Comparison of ENCODE assay signal across 12 cellular contexts in genomic region chrX:23797371-23798128, GRCh38. TPM values are rescaled to one million over a fixed set of nuclear protein-coding genes. Genes with fewer than 3 reads are reported as not detected.
DNase-seq lines count a peak whose midpoint lies in the region; ATAC-seq and TF ChIP-seq lines count a peak whose summit lies in the region.
"Had no signal": no experiment of that assay in that cellular context is flagged by ENCODE, and none has a peak within 500 bp of the region (broad histone marks: within the 10 kb centered on the region; RNA-seq: fewer than 3 reads in every experiment).

No MANE protein-coding gene starts in this region.

- DNase-seq in DMS53 (lab: John Stamatoyannopoulos, UW) (peak; percentile 87), LoVo (ENCODE audit: low spot score) (peak; percentile 52), colonic mucosa (peak; percentile 66), neural progenitor cell (ENCODE audit: low spot score) (no peak), aorta (no peak)
- DNase-seq in naive thymus-derived CD8-positive, alpha-beta T cell: no peak
- DNase-seq: COR-L47, dermis blood vessel endothelial cell, MG63, testis had no signal

- H3K79me2 ChIP-seq in neural progenitor cell (ENCODE audit: low read depth): no peaks in the 10 kb centered on the region

- no peaks in the 10 kb centered on the region for H3K9me3 Mint-ChIP-seq in neural progenitor cell
- H3K9me3 Mint-ChIP-seq in naive thymus-derived CD8-positive, alpha-beta T cell: no peaks in the 10 kb centered on the region

- peak overlapping the region; percentile 12 for H2AFZ ChIP-seq in neural progenitor cell (replicated peaks)

- H3K9me3 ChIP-seq in colonic mucosa (no peaks in the 10 kb centered on the region), neural progenitor cell (ENCODE audit: low read depth) (no peaks in the 10 kb centered on the region), aorta (ENCODE audit: control insufficient read depth, low read length) (no peaks in the 10 kb centered on the region)
- H3K9me3 ChIP-seq: MG63, testis had no signal

- POLR2A ChIA-PET in naive thymus-derived CD8-positive, alpha-beta T cell (lab: Charles Lee): no interaction called here

- H3K27me3 ChIP-seq in colonic mucosa (no peaks in the 10 kb centered on the region), neural progenitor cell (no peaks in the 10 kb centered on the region), aorta (ENCODE audit: control insufficient read depth in 1 of 2, insufficient read depth in 2 of 2, low read length in 1 of 2) (no peaks in the 10 kb centered on the region)
- H3K27me3 ChIP-seq: MG63, testis had no signal

- peaks cover 29% of the 10 kb centered on the region for H3F3A ChIP-seq in neural progenitor cell (ENCODE audit: low read depth)

- no peak overlapping the region for H3K4me2 ChIP-seq in neural progenitor cell

- H4K20me1 ChIP-seq in neural progenitor cell (ENCODE audit: low read depth): no peaks in the 10 kb centered on the region

- H3K36me3 ChIP-seq in colonic mucosa (no peaks in the 10 kb centered on the region), neural progenitor cell (no peaks in the 10 kb centered on the region), aorta (ENCODE audit: control insufficient read depth in 1 of 2, insufficient read depth in 2 of 2, low read length in 1 of 2) (no peaks in the 10 kb centered on the region)
- H3K36me3 ChIP-seq: MG63 had no signal

- H3K4me1 ChIP-seq in colonic mucosa (peaks cover 6% of the 10 kb centered on the region), neural progenitor cell (peaks cover 32% of the 10 kb centered on the region), aorta (ENCODE audit: control insufficient read depth in 1 of 2, insufficient read depth in 2 of 2, low read length in 2 of 2) (no peaks in the 10 kb centered on the region)
- H3K4me1 ChIP-seq: testis had no signal

- H3K9ac ChIP-seq in colonic mucosa (ENCODE audit: low read depth in 2 of 2, low read length in 2 of 2) (peak overlapping the region in 1 of 2 donors; percentile 62), neural progenitor cell (no peak overlapping the region)

- H3K27ac ChIP-seq in colonic mucosa: peak overlapping the region; percentile 70
- H3K27ac ChIP-seq in neural progenitor cell: no peak overlapping the region
- H3K27ac ChIP-seq in aorta (ENCODE audit: low read depth in 1 of 2, low read length in 2 of 2): no peak overlapping the region

- no peaks in the 10 kb centered on the region for H3K36me3 Mint-ChIP-seq in neural progenitor cell
- no peaks in the 10 kb centered on the region for H3K36me3 Mint-ChIP-seq in naive thymus-derived CD8-positive, alpha-beta T cell

- H3K4me3 ChIP-seq in colonic mucosa (no peak overlapping the region), neural progenitor cell (no peak overlapping the region), aorta (ENCODE audit: low read length in 2 of 2) (no peak overlapping the region)
- H3K4me3 ChIP-seq: MG63, testis had no signal

- WGBS in aorta, 2 donors: 60 to 68% methylated on average over 12 of the region's 12 CpGs

- TF ChIP-seq CTCF in colonic mucosa (IDR thresholded peaks at IDR 0.05): no peak
- no peak for TF ChIP-seq CTCF in neural progenitor cell (IDR thresholded peaks at IDR 0.05)

- H3K4me3 Mint-ChIP-seq in neural progenitor cell: no peak overlapping the region
- no peak overlapping the region for H3K4me3 Mint-ChIP-seq in naive thymus-derived CD8-positive, alpha-beta T cell

- intact Hi-C loops in colonic mucosa (cut with DNase I): no loop called here
- intact Hi-C loops in aorta (cut with DNase I): loop anchor here in 1 of 2 donors (10.0 kb wide), 1 partner anchor 677 kb away; no protein-coding TSS in a partner anchor

- ATAC-seq in GM18520 (IDR thresholded peaks at IDR 0.05; ENCODE audit: unreplicated experiment) (no peak), aorta (ENCODE audit: low FRiP score) (no peak), GM18909 (IDR thresholded peaks at IDR 0.05; ENCODE audit: poor library complexity, unreplicated experiment) (no peak)
- no peak for ATAC-seq in naive thymus-derived CD8-positive, alpha-beta T cell

- no peak overlapping the region for H3K27ac Mint-ChIP-seq in neural progenitor cell
- H3K27ac Mint-ChIP-seq in naive thymus-derived CD8-positive, alpha-beta T cell: no peak overlapping the region

- H3K27me3 Mint-ChIP-seq in neural progenitor cell (ENCODE audit: insufficient read depth, low read depth): no peaks in the 10 kb centered on the region
- H3K27me3 Mint-ChIP-seq in naive thymus-derived CD8-positive, alpha-beta T cell: no peaks in the 10 kb centered on the region

- peaks cover 42% of the 10 kb centered on the region for H3K4me1 Mint-ChIP-seq in neural progenitor cell
- peaks cover 0 to 3% (median 0%) of the 10 kb centered on the region in 4 donors for H3K4me1 Mint-ChIP-seq in naive thymus-derived CD8-positive, alpha-beta T cell

RNA-seq across cellular contexts. Expression of gene SAT1, which starts 14.6 kb away (rescaled TPM):
- total RNA-seq in colonic mucosa: 100 to 1,000 TPM; 301 to 608 TPM
- total RNA-seq in neural progenitor cell (ENCODE audit: low replicate concordance): 110 and 168 TPM in 2 replicates
- 100 to 1,000 TPM; 116 to 121 TPM for total RNA-seq in naive thymus-derived CD8-positive, alpha-beta T cell
- polyA plus RNA-seq in naive thymus-derived CD8-positive, alpha-beta T cell: 10 to 100 TPM; 50.1 to 91.0 (median 83.3) TPM
- 100 to 1,000 TPM; 269 to 353 TPM for total RNA-seq in aorta
- polyA plus RNA-seq in aorta: 100 to 1,000 TPM; 432 to 481 TPM

RNA-seq across cellular contexts. Expression of gene ACOT9, which starts 54.5 kb away (rescaled TPM):
- total RNA-seq in colonic mucosa (10 to 100 TPM; 23.6 to 26.0 TPM), neural progenitor cell (ENCODE audit: low replicate concordance) (32.4 and 52.7 TPM in 2 replicates), aorta (10 to 100 TPM; 59.1 to 69.1 TPM)
- 10 to 100 TPM; 14.4 to 14.8 TPM for total RNA-seq in naive thymus-derived CD8-positive, alpha-beta T cell
- 10 to 100 TPM in 1 of 3 donors, 1 to 10 TPM in 2; 5.9 to 13.0 (median 7.5) TPM for polyA plus RNA-seq in naive thymus-derived CD8-positive, alpha-beta T cell
- polyA plus RNA-seq in aorta: 10 to 100 TPM; 21.7 to 62.6 TPM

Comparison
In these comparisons a context has a peak if more than half of its experiments do, and no peak if none do; other contexts are left out.
1. DNase-seq: peak in DMS53 (single experiment), LoVo (single experiment) and colonic mucosa (single experiment); none in neural progenitor cell (single experiment), naive thymus-derived CD8-positive, alpha-beta T cell (0 of 10) and aorta (0 of 2).